ENCODE assay signal across 17 cellular contexts in the genomic region with DNA sequence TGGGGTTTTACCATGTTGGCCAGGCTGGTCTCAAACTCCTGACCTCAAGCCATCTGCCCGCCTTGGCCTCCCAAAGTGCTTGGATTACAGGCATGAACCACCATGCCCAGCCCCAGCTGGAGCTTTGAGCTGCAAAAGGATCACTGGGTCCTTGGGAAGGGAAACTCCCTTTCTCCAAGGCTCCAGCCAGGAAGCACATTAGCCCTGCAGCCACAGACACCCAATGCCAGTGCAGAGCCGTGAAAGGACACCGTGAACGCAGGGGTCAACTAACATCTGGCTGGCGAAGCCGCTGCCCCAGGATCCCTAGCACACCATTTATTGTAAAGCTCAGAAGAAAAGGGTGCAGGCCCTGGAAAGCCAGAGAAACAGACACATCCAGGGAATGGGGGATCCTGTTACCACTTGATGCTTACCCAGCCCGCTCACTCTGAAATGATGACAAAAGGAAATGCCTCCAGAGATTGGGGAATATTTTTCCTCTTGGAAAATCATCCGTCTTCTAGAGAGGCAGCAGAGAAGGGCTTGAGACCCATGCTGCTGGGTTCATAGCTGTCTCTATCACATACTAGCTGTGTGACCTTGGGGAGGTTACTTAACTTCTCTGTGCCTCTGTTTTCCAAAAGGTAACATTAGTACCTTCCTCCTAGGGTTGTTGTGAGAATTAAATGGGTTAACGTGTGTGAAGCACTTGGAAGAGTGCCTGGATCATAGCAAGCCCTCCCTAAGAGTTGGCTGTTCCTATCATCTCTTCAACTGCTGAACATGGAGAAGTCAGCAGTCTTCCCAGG.
"Had no signal": no experiment of that assay in that cellular context is flagged by ENCODE, and none has a peak within 500 bp of the region (broad histone marks: within the 10 kb centered on the region; RNA-seq: fewer than 3 reads in every experiment).

No MANE protein-coding gene starts in this region.

- FAIRE-seq: pancreas had no signal

- H3K4me2 ChIP-seq: hepatocyte had no signal

- H3K36me3 Mint-ChIP-seq: activated naive CD8-positive, alpha-beta T cell treated with anti-CD3 and anti-CD28 coated beads for 36 hours had no signal

- H3K27me3 ChIP-seq: breast epithelium, dorsolateral prefrontal cortex, hepatocyte, pancreas had no signal

- H3K27ac ChIP-seq: dorsolateral prefrontal cortex, hepatocyte, pancreas had no signal

- H3K36me3 ChIP-seq: breast epithelium had no signal

- H3K4me1 ChIP-seq: breast epithelium, pancreas had no signal

- H3K4me3 ChIP-seq: breast epithelium, dorsolateral prefrontal cortex, hepatocyte, pancreas, skin epidermis had no signal

- H3K27ac Mint-ChIP-seq: activated B cell treated with CpG ODN at 0.5 μM for 24 hours; activated CD4-positive, alpha-beta T cell treated with anti-CD3 and anti-CD28 coated beads, Interleukin-2, amount 10 ng/mL, durations not matched to agents 24 days and 14 days; activated naive CD8-positive, alpha-beta T cell treated with anti-CD3 and anti-CD28 coated beads for 36 hours; activated T-helper 1 cell treated with anti-CD3 and anti-CD28 coated beads, Interleukin-12 subunit alpha, Interleukin-12 subunit beta, Interleukin-2, Interleukin-4 antibody, amounts not matched to agents 30 ng/mL and 10 ng/mL and 1 ng/mL, durations not matched to agents 14 hours and 24 hours and 36 hours; endodermal cell; T-helper 2 cell treated with Interferon-gamma antibody and Interleukin-4, amounts not matched to agents 5 μg/mL and 100 μg/mL, for 36 hours; type B pancreatic cell had no signal

- H2AFZ ChIP-seq: hepatocyte had no signal

- H3K79me2 ChIP-seq: hepatocyte had no signal

- H3K4me3 Mint-ChIP-seq: activated B cell treated with CpG ODN at 0.5 μM for 24 hours; activated CD4-positive, alpha-beta T cell treated with anti-CD3 and anti-CD28 coated beads, Interleukin-2, amount 10 ng/mL, durations not matched to agents 24 days and 14 days; activated naive CD8-positive, alpha-beta T cell treated with anti-CD3 and anti-CD28 coated beads for 36 hours; activated T-helper 1 cell treated with anti-CD3 and anti-CD28 coated beads, Interleukin-12 subunit alpha, Interleukin-12 subunit beta, Interleukin-2, Interleukin-4 antibody, amounts not matched to agents 30 ng/mL and 10 ng/mL and 1 ng/mL, durations not matched to agents 14 hours and 24 hours and 36 hours; endodermal cell; T-helper 2 cell treated with Interferon-gamma antibody and Interleukin-4, amounts not matched to agents 5 μg/mL and 100 μg/mL, for 36 hours; type B pancreatic cell had no signal

- H3K9me3 ChIP-seq: breast epithelium, pancreas had no signal

- H3K4me1 Mint-ChIP-seq: activated B cell treated with CpG ODN at 0.5 μM for 24 hours; activated CD4-positive, alpha-beta T cell treated with anti-CD3 and anti-CD28 coated beads, Interleukin-2, amount 10 ng/mL, durations not matched to agents 24 days and 14 days; activated naive CD8-positive, alpha-beta T cell treated with anti-CD3 and anti-CD28 coated beads for 36 hours had no signal

- DNase-seq: activated B cell treated with CpG ODN at 0.5 μM for 24 hours; activated CD4-positive, alpha-beta T cell treated with anti-CD3 and anti-CD28 coated beads, Interleukin-2, amount 10 ng/mL, durations not matched to agents 24 days and 14 days; activated naive CD8-positive, alpha-beta T cell treated with anti-CD3 and anti-CD28 coated beads for 36 hours; dorsolateral prefrontal cortex; endodermal cell; islet precursor cell; left ventricle myocardium superior; pancreas; stimulated activated CD4-positive, alpha-beta T cell treated with anti-CD3 and anti-CD28 coated beads, Interleukin-4, amount 100 ng/mL, for 4 hours; stimulated activated CD8-positive, alpha-beta memory T cell treated with anti-CD3 and anti-CD28 coated beads, Interleukin-4, amount 100 ng/mL, for 48 hours; stimulated activated naive CD4-positive, alpha-beta T cell treated with Interleukin-2 at 50 U/mL for 16 hours had no signal

- H3K27me3 Mint-ChIP-seq: activated B cell treated with CpG ODN at 0.5 μM for 24 hours; activated CD4-positive, alpha-beta T cell treated with anti-CD3 and anti-CD28 coated beads, Interleukin-2, amount 10 ng/mL, durations not matched to agents 24 days and 14 days had no signal

- H3K9me3 Mint-ChIP-seq: activated B cell treated with CpG ODN at 0.5 μM for 24 hours; activated CD4-positive, alpha-beta T cell treated with anti-CD3 and anti-CD28 coated beads, Interleukin-2, amount 10 ng/mL, durations not matched to agents 24 days and 14 days; activated naive CD8-positive, alpha-beta T cell treated with anti-CD3 and anti-CD28 coated beads for 36 hours; activated T-helper 1 cell treated with anti-CD3 and anti-CD28 coated beads, Interleukin-12 subunit alpha, Interleukin-12 subunit beta, Interleukin-2, Interleukin-4 antibody, amounts not matched to agents 30 ng/mL and 10 ng/mL and 1 ng/mL, durations not matched to agents 14 hours and 24 hours and 36 hours; T-helper 2 cell treated with Interferon-gamma antibody and Interleukin-4, amounts not matched to agents 5 μg/mL and 100 μg/mL, for 36 hours; type B pancreatic cell had no signal
